14 cellular contexts compared by ENCODE assay signal in genomic region chr9:6272229-6272597, GRCh38. TPM values are rescaled to one million over a fixed set of nuclear protein-coding genes. Genes with fewer than 3 reads are reported as not detected.
DNase-seq lines count a peak whose midpoint lies in the region; ATAC-seq and TF ChIP-seq lines count a peak whose summit lies in the region.
"Had no signal": no experiment of that assay in that cellular context is flagged by ENCODE, and none has a peak within 500 bp of the region (broad histone marks: within the 10 kb centered on the region; RNA-seq: fewer than 3 reads in every experiment).

No MANE protein-coding gene starts in this region.

- DNase-seq in EL (peak; percentile 8), breast epithelium (ENCODE audit: low spot score in 2 of 2) (no peak), right cardiac atrium (no peak), gastrocnemius medialis (peak; percentile 5 to 23), inferior parietal cortex (ENCODE audit: extremely low spot score) (no peak)
- DNase-seq in activated CD4-positive, CD25-positive, alpha-beta regulatory T cell treated with anti-CD3 and anti-CD28 coated beads, Interleukin-2, amount 50 U/mL, for 72 hours, result no peak
- DNase-seq: activated CD8-positive, alpha-beta memory T cell treated with anti-CD3 and anti-CD28 coated beads, Interleukin-2, amount 50 U/mL, for 4 hours; hypothalamus; NCI-H524; occipital lobe had no signal

- H3K9me3 ChIP-seq in breast epithelium (no peaks in the 10 kb centered on the region), right cardiac atrium (ENCODE audit: control insufficient read depth, low read length) (no peaks in the 10 kb centered on the region), gastrocnemius medialis (no peaks in the 10 kb centered on the region)

- TF ChIP-seq CTCF in breast epithelium (IDR thresholded peaks at IDR 0.05) (no peak), gastrocnemius medialis (IDR thresholded peaks at IDR 0.05 in 4 of 5, conservative IDR thresholded peaks at IDR 0.05 in 1 of 5) (no peak)

- H3K27me3 ChIP-seq in breast epithelium (no peaks in the 10 kb centered on the region), right cardiac atrium (ENCODE audit: control insufficient read depth, insufficient read depth) (no peaks in the 10 kb centered on the region), gastrocnemius medialis (no peaks in the 10 kb centered on the region)
- H3K27me3 ChIP-seq: cardiac muscle cell had no signal

- in situ Hi-C loops in gastrocnemius medialis (cut with MboI; ENCODE audit: low sequenced_read_pairs in 4 of 4), result no loop called here

- H3K27ac ChIP-seq in breast epithelium (peak overlapping the region; percentile 77 to 87), right cardiac atrium (ENCODE audit: low read length) (no peak overlapping the region), gastrocnemius medialis (peak overlapping the region in 2 of 4 donors; percentile 43 to 45)
- H3K27ac ChIP-seq: cardiac muscle cell, KMS-11 had no signal

- no peak overlapping the region for H3K4me3 ChIP-seq in breast epithelium
- H3K4me3 ChIP-seq in right cardiac atrium (ENCODE audit: low read length), result no peak overlapping the region
- H3K4me3 ChIP-seq in gastrocnemius medialis, result no peak overlapping the region
- H3K4me3 ChIP-seq: cardiac muscle cell had no signal

- TF ChIP-seq POLR2A in breast epithelium (IDR thresholded peaks at IDR 0.05) (no peak), gastrocnemius medialis (IDR thresholded peaks at IDR 0.05) (no peak)

- H3K4me1 ChIP-seq in breast epithelium, result no peaks in the 10 kb centered on the region
- peaks cover 2% of the 10 kb centered on the region for H3K4me1 ChIP-seq in right cardiac atrium (ENCODE audit: control insufficient read depth, insufficient read depth, low read length)
- no peaks in the 10 kb centered on the region for H3K4me1 ChIP-seq in gastrocnemius medialis

- intact Hi-C loops in breast epithelium (cut with DNase I; ENCODE audit: low total_unique reads), result no loop called here
- intact Hi-C loops in right cardiac atrium (cut with DNase I), result loop anchor here in 1 of 4 donors (10.0 kb wide), 1 partner anchor 57 kb away; the partner anchor contains the start of gene IL33
- intact Hi-C loops in gastrocnemius medialis (cut with DNase I; ENCODE audit: low total_unique reads), result loop anchor here (5.0 kb wide), 1 partner anchor 40 kb away; no protein-coding TSS in a partner anchor

- ATAC-seq in right cardiac atrium (peak; percentile 97), gastrocnemius medialis (peak; percentile 85 to 93), HG03045 (IDR thresholded peaks at IDR 0.05; ENCODE audit: unreplicated experiment) (no peak), HG02678 (IDR thresholded peaks at IDR 0.05; ENCODE audit: unreplicated experiment) (no peak)

- H3K36me3 ChIP-seq in breast epithelium (no peaks in the 10 kb centered on the region), gastrocnemius medialis (no peaks in the 10 kb centered on the region)
- H3K36me3 ChIP-seq: cardiac muscle cell had no signal

RNA-seq across cellular contexts. Expression of gene TPD52L3, which starts 56.0 kb away (rescaled TPM):
- not detected for total RNA-seq in breast epithelium
- not detected for total RNA-seq in right cardiac atrium
- not detected for polyA plus RNA-seq in right cardiac atrium
- not detected for total RNA-seq in gastrocnemius medialis
- total RNA-seq: cardiac muscle cell, occipital lobe had no signal
- polyA plus RNA-seq: cardiac muscle cell had no signal

RNA-seq across cellular contexts. Expression of gene IL33, which starts 56.6 kb away (rescaled TPM):
- total RNA-seq in breast epithelium (10 to 100 TPM; 11.7 to 29.2 (median 12.4) TPM), right cardiac atrium (10 to 100 TPM; 45.2 to 79.1 (median 57.0) TPM), gastrocnemius medialis (1 to 10 TPM; 1.6 to 3.1 (median 1.9) TPM)
- 42.0 TPM for polyA plus RNA-seq in right cardiac atrium
- total RNA-seq: cardiac muscle cell had no signal
- polyA plus RNA-seq: cardiac muscle cell had no signal

Comparison
In these comparisons a context has a peak if more than half of its experiments do, and no peak if none do; other contexts are left out.
1. DNase-seq: peak in EL (single experiment) and gastrocnemius medialis (2 of 2); none in breast epithelium (0 of 2), right cardiac atrium (0 of 3), activated CD4-positive, CD25-positive, alpha-beta regulatory T cell treated with anti-CD3 and anti-CD28 coated beads, Interleukin-2, amount 50 U/mL, for 72 hours (single experiment) and inferior parietal cortex (single experiment).
2. ATAC-seq: peak in right cardiac atrium (2 of 2) and gastrocnemius medialis (2 of 2); none in HG03045 (single experiment) and HG02678 (single experiment).